17 cellular contexts compared by ENCODE assay signal in genomic region chr5:149254506-149254905, GRCh38. TPM values are rescaled to one million over a fixed set of nuclear protein-coding genes. Genes with fewer than 3 reads are reported as not detected.
DNase-seq lines count a peak whose midpoint lies in the region; ATAC-seq, FAIRE-seq and TF ChIP-seq lines count a peak whose summit lies in the region.
"Had no signal": no experiment of that assay in that cellular context is flagged by ENCODE, and none has a peak within 500 bp of the region (broad histone marks: within the 10 kb centered on the region; RNA-seq: fewer than 3 reads in every experiment).

No MANE protein-coding gene starts in this region.

- H3K4me2 ChIP-seq in K562 (ENCODE audit: insufficient read depth, low read length): no peak overlapping the region

- H3K9me3 ChIP-seq in K562 (replicated peaks; ENCODE audit: control insufficient read depth, insufficient read depth, low read depth, low read length): no peaks in the 10 kb centered on the region

- no peak overlapping the region for H3K27ac ChIP-seq in K562 (ENCODE audit: extremely low read depth, low read depth, low read length)
- H3K27ac ChIP-seq: C4-2B, skin epidermis had no signal

- DNase-seq in COLO829 (ENCODE audit: low spot score) (peak; percentile 22), K562 (ENCODE audit: extremely low read depth in 1 of 4, low spot score in 3 of 4) (no peak), left kidney (ENCODE audit: low read depth, low spot score) (peak; percentile 91), nucleus accumbens (lab: John Stamatoyannopoulos, UW) (no peak), NCI-H2227 treated with DMSO at 0.1 percent for 48 hours (lab: John Stamatoyannopoulos, UW) (no peak)
- DNase-seq in Jurkat, Clone E6-1 (ENCODE audit: low read depth, low spot score): peak; percentile 37
- no peak for DNase-seq in stimulated activated CD4-positive, alpha-beta T cell treated with anti-CD3 and anti-CD28 coated beads, Interleukin-15, amount 100 ng/mL, for 24 hours
- DNase-seq: activated CD4-positive, alpha-beta T cell treated with anti-CD3 and anti-CD28 coated beads, Interleukin-2, amount 10 ng/mL, durations not matched to agents 24 days and 14 days; effector memory CD4-positive, alpha-beta T cell; head of caudate nucleus; NCI-H1105; NCI-H446; OCI-M1 had no signal

- 0% methylated on average over 3 of the region's 3 CpGs for WGBS in K562 (ENCODE audit: insufficient coverage, low coverage, missing lambda C conversion rate)

- TF ChIP-seq RAD21 in K562 (CRISPR knock-in tag; conservative IDR thresholded peaks at IDR 0.05 in 1 of 2, IDR thresholded peaks at IDR 0.05 in 1 of 2): no peak

- H3K36me3 ChIP-seq in K562 (ENCODE audit: control insufficient read depth, insufficient read depth, low read length): no peaks in the 10 kb centered on the region

- no peak for TF ChIP-seq CTCF in K562 (IDR thresholded peaks at IDR 0.05 in 2 of 3, conservative IDR thresholded peaks at IDR 0.05 in 1 of 3; ENCODE audit: insufficient read depth in 2 of 3, low read depth in 1 of 3, low read length in 3 of 3)

- H3K9ac ChIP-seq in K562 (ENCODE audit: insufficient read depth in 1 of 2, low read depth in 2 of 2, low read length in 2 of 2): no peak overlapping the region

- no peak for FAIRE-seq in K562 (lab: Jason Lieb, UNC)

- H3K27me3 ChIP-seq in K562 (ENCODE audit: control insufficient read depth in 2 of 2, insufficient read depth in 2 of 2, low read length in 2 of 2): peaks cover under 1 to 18% of the 10 kb centered on the region in 2 experiments; a peak in 2 of 5 replicates

- H3K4me3 ChIP-seq in Jurkat, Clone E6-1 (ENCODE audit: low read length): no peak overlapping the region
- no peak overlapping the region for H3K4me3 ChIP-seq in K562
- H3K4me3 ChIP-seq: skin epidermis had no signal

- CTCF ChIA-PET in K562 (lab: Yijun Ruan, JAX; ENCODE audit: low intra/inter-chr PET ratio): no interaction called here

- H2AFZ ChIP-seq in K562 (ENCODE audit: low read depth, low read length): no peak overlapping the region

- in situ Hi-C loops in K562 (cut with MboI): loop anchor here (25.0 kb wide), 1 partner anchor 817 kb away; no protein-coding TSS in a partner anchor

- no peak for TF ChIP-seq POLR2A in K562 (conservative IDR thresholded peaks at IDR 0.05)

- POLR2A ChIA-PET in K562 (lab: Yijun Ruan, JAX): interaction anchor here (0.8 to 1.0 kb wide), 3 partner anchors 10 to 23 kb away, joined by 3 to 4 read pairs (median 4); no protein-coding TSS in a partner anchor

- H3K4me1 ChIP-seq in K562 (replicated peaks in 1 of 2; ENCODE audit: control insufficient read depth in 2 of 2, insufficient read depth in 2 of 2, low read length in 2 of 2): no peaks in the 10 kb centered on the region; a peak in 1 of 5 replicates

- intact Hi-C loops in K562 (cut with micrococcal nuclease): no loop called here

- H3K79me2 ChIP-seq in K562 (ENCODE audit: control insufficient read depth, insufficient read depth, low read length): no peaks in the 10 kb centered on the region

- 0 out of 2 replicates have a peak, but pooled peaks cover 4% of the 10 kb centered on the region for H4K20me1 ChIP-seq in K562 (replicated peaks; ENCODE audit: control insufficient read depth, insufficient read depth, low read length)

- ATAC-seq in K562 (peak; percentile 42; the same call in 1 of the 3 replicates), GM21786 (IDR thresholded peaks at IDR 0.05; ENCODE audit: unreplicated experiment) (no peak)

- H3K9me1 ChIP-seq in K562 (ENCODE audit: control insufficient read depth, insufficient read depth, low read length): no peaks in the 10 kb centered on the region

- TF ChIP-seq EP300 in K562 (IDR thresholded peaks at IDR 0.05; ENCODE audit: low read length): no peak

- no TSS peak for BruUV-seq in K562 (replicated peaks; lab: Mats Ljungman, UMichigan)

TF ChIP-seq in K562, 482 proteins besides CTCF, POLR2A, EP300 and RAD21:
- TF ChIP-seq POLR2AphosphoS5 (IDR thresholded peaks at IDR 0.05; ENCODE audit: control insufficient read depth, insufficient read depth, low read depth, low read length) (no peak), ZNF41 (CRISPR knock-in tag; conservative IDR thresholded peaks at IDR 0.05) (no peak), PHB (CRISPR knock-in tag; IDR thresholded peaks at IDR 0.05) (no peak), EHMT2 (IDR thresholded peaks at IDR 0.05) (peak; percentile 71; the same call in 1 of the 2 replicates), FOSL1 (tag; conservative IDR thresholded peaks at IDR 0.05) (no peak), GTF3C2 (IDR thresholded peaks at IDR 0.05; ENCODE audit: borderline replicate concordance, extremely low read depth, insufficient read length) (no peak), REST (CRISPR knock-in tag; IDR thresholded peaks at IDR 0.05; ENCODE audit: low read depth) (peak; percentile 92)
TF ChIP-seq in K562: peak in this region for 2.

RNA-seq across cellular contexts. Expression of gene AFAP1L1, which starts 17.2 kb away (rescaled TPM):
- not detected for polyA plus RNA-seq in Jurkat, Clone E6-1 (2012; ENCODE audit: insufficient read depth, insufficient read length)
- not detected in 2 replicates for total RNA-seq in K562 (2011; cell fraction: chromatin; rRNA removed; ENCODE audit: low replicate concordance)
- total RNA-seq in K562 (2011; cell fraction: nucleolus; rRNA removed): under 0.01 TPM in 1 of 2 replicates, not detected in the other
- 0.07 TPM in 1 of 2 replicates, not detected in the other for total RNA-seq in K562 (2011; cell fraction: nucleoplasm; rRNA removed)
- 0.12 TPM in 1 of 2 replicates, not detected in the other for total RNA-seq in K562 (2014; rRNA removed)
- 0.48 TPM in 1 of 2 replicates, not detected in the other for total RNA-seq in K562 (2014; rRNA removed; fragmentation: Illumina TruSeq; extraction: Trizol)
- total RNA-seq in K562 (2015; rRNA removed; fragmentation: Illumina TruSeq; extraction: Trizol): 0.04 TPM in 1 of 2 replicates, not detected in the other
- total RNA-seq in K562 (2021): 0.07 and 0.13 TPM in 2 replicates
- 0.04 TPM in 1 of 2 replicates, not detected in the other for polyA plus RNA-seq in K562 (2011; rRNA removed)
- polyA plus RNA-seq in K562 (2011; cell fraction: cytosol; rRNA removed): 0.01 TPM in 2 replicates
- polyA plus RNA-seq in K562 (2011; cell fraction: nucleus; rRNA removed): not detected in 2 replicates
- polyA plus RNA-seq in K562 (2012): 0.07 and 0.10 TPM in 2 replicates
- 0.03 and 0.10 TPM in 2 replicates for polyA plus RNA-seq in K562 (2014; fragmentation: Illumina TruSeq; extraction: Trizol)
- polyA plus RNA-seq in K562 (2014; fragmentation: Nextera tagmentation; extraction: Ambion mirVana): under 1 TPM; 0.01 to 0.03 TPM
- polyA plus RNA-seq in K562 (2014; rRNA removed): 0.12 TPM in 1 of 2 replicates, not detected in the other
- not detected in 2 replicates for polyA minus RNA-seq in K562 (2011; rRNA and poly(A)+ RNA removed)
- polyA minus RNA-seq in K562 (2011; cell fraction: cytosol; rRNA and poly(A)+ RNA removed): not detected in 2 replicates
- polyA minus RNA-seq in K562 (2011; cell fraction: nucleus; rRNA and poly(A)+ RNA removed): not detected in 2 replicates
- total RNA-seq: activated CD4-positive, alpha-beta T cell treated with anti-CD3 and anti-CD28 coated beads, Interleukin-2, amount 10 ng/mL, durations not matched to agents 24 days and 14 days; T-helper 1 cell treated with Interleukin-12 subunit alpha and Interleukin-12 subunit beta and Interleukin-4 antibody, amounts not matched to agents 30 ng/mL and 1 ng/mL, for 36 hours had no signal

Comparison
In these comparisons a context has a peak if more than half of its experiments do, and no peak if none do; other contexts are left out.
1. DNase-seq: peak in COLO829 (single experiment), Jurkat, Clone E6-1 (single experiment) and left kidney (single experiment); none in K562 (0 of 4), nucleus accumbens (0 of 56), stimulated activated CD4-positive, alpha-beta T cell treated with anti-CD3 and anti-CD28 coated beads, Interleukin-15, amount 100 ng/mL, for 24 hours (single experiment) and NCI-H2227 treated with DMSO at 0.1 percent for 48 hours (single experiment).